In the genomic region with DNA sequence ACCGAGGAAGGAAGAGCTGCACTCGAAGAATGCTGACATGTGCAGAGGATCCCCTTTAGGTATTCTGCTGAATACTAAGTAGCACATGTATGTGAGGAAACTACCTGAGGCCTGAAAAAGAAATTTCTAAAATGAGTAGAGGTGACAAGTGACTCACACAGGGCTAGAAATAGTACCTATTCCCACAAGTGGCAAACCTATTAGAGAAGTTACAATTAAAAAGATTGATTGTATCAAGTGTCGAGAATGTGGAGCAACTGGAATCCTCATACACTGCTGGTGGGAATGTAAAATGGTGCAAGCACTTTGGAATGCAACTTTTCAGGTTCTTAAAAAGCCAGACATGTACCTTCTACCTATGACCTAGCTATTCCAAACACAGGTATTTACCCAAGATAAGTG, we compare ENCODE assay signal across 24 cellular contexts. TPM values are rescaled to one million over a fixed set of nuclear protein-coding genes. Genes with fewer than 3 reads are reported as not detected.
A peak's percentile ranks its signal among the peaks of the same experiment; 100 is the strongest.
DNase-seq lines count a peak whose midpoint lies in the region; ATAC-seq and TF ChIP-seq lines count a peak whose summit lies in the region.
"Had no signal": no experiment of that assay in that cellular context is flagged by ENCODE, and none has a peak within 500 bp of the region (broad histone marks: within the 10 kb centered on the region; RNA-seq: fewer than 3 reads in every experiment).

No MANE protein-coding gene starts in this region.

- no peak overlapping the region for H2AFZ ChIP-seq in mammary epithelial cell (ENCODE audit: low read depth, low read length)

- no peaks in the 10 kb centered on the region for H3K27me3 Mint-ChIP-seq in MCF 10A (ENCODE audit: insufficient read depth, unreplicated experiment)
- H3K27me3 Mint-ChIP-seq: activated naive CD4-positive, alpha-beta T cell treated with anti-CD3 and anti-CD28 coated beads, Interleukin-2, amount 50 U/mL, for 24 hours; central memory CD8-positive, alpha-beta T cell had no signal

- no peaks in the 10 kb centered on the region for H3K36me3 Mint-ChIP-seq in MCF 10A (ENCODE audit: insufficient read depth, unreplicated experiment)
- H3K36me3 Mint-ChIP-seq: activated naive CD4-positive, alpha-beta T cell treated with anti-CD3 and anti-CD28 coated beads, Interleukin-2, amount 50 U/mL, for 24 hours had no signal

- DNase-seq in mammary epithelial cell (peak; percentile 78), MCF 10A (ENCODE audit: unreplicated experiment) (no peak), epithelial cell of esophagus (ENCODE audit: low read depth) (peak; percentile 96), lower lobe of right lung (no peak), upper lobe of right lung (no peak), CD1c-positive myeloid dendritic cell (ENCODE audit: extremely low spot score) (no peak)
- DNase-seq in activated CD8-positive, alpha-beta memory T cell treated with anti-CD3 and anti-CD28 coated beads for 24 hours, result no peak
- DNase-seq: activated CD4-positive, CD25-positive, alpha-beta regulatory T cell; activated T-cell treated with anti-CD3 and anti-CD28 coated beads, Interleukin-2, amount 50 U/mL, for 4 hours; aorta; BE2C; KBM-7; left ventricle myocardium inferior; NCI-H1048; NCI-H2029 treated with DMSO at 0.1 percent for 48 hours; NCI-H446; stimulated activated CD4-positive, alpha-beta T cell treated with anti-CD3 and anti-CD28 coated beads, Interleukin-12 subunit alpha, Interleukin-12 subunit beta, amount 100 ng/mL, for 4 hours; T-helper 9 cell had no signal

- TF ChIP-seq CTCF in mammary epithelial cell (conservative IDR thresholded peaks at IDR 0.05 in 1 of 2, IDR thresholded peaks at IDR 0.05 in 1 of 2; ENCODE audit: extremely low read depth in 1 of 2, insufficient read depth in 1 of 2, low read depth in 1 of 2, low read length in 2 of 2) (no peak), MCF 10A (IDR thresholded peaks at IDR 0.05; ENCODE audit: unreplicated experiment) (no peak), epithelial cell of esophagus (IDR thresholded peaks at IDR 0.05; ENCODE audit: insufficient read depth, low read depth, low read length, missing control alignments) (no peak), lower lobe of right lung (IDR thresholded peaks at IDR 0.05) (no peak), upper lobe of right lung (IDR thresholded peaks at IDR 0.05) (no peak)

- dilution Hi-C loops in mammary epithelial cell (cut with HindIII; ENCODE audit: low sequenced_read_pairs), result no loop called here

- in situ Hi-C loops in mammary epithelial cell (cut with MboI; ENCODE audit: low sequenced_read_pairs in 2 of 2), result no loop called here

- no peaks in the 10 kb centered on the region for H3K36me3 ChIP-seq in mammary epithelial cell (ENCODE audit: insufficient read depth, low read length)
- no peaks in the 10 kb centered on the region for H3K36me3 ChIP-seq in lower lobe of right lung
- H3K36me3 ChIP-seq in upper lobe of right lung, result no peaks in the 10 kb centered on the region
- H3K36me3 ChIP-seq: BE2C, esophagus muscularis mucosa, gastroesophageal sphincter, left ventricle myocardium inferior had no signal

- ATAC-seq in lower lobe of right lung, result peak; percentile 92 to 97
- ATAC-seq in upper lobe of right lung, result peak; percentile 89
- no peak for ATAC-seq in GM19452 (IDR thresholded peaks at IDR 0.05; ENCODE audit: unreplicated experiment)
- ATAC-seq: A549; activated T-cell treated with anti-CD3 and anti-CD28 coated beads, Interleukin-2, amount 50 U/mL, for 4 hours; gastroesophageal sphincter had no signal

- H3K4me1 ChIP-seq in mammary epithelial cell (ENCODE audit: insufficient read depth, low read length) (peaks cover 5% of the 10 kb centered on the region), lower lobe of right lung (no peaks in the 10 kb centered on the region), upper lobe of right lung (no peaks in the 10 kb centered on the region)
- H3K4me1 ChIP-seq: A549, BE2C, esophagus muscularis mucosa, gastroesophageal sphincter, left ventricle myocardium inferior had no signal

- no peaks in the 10 kb centered on the region for H3K4me1 Mint-ChIP-seq in MCF 10A (ENCODE audit: insufficient read depth, unreplicated experiment)
- H3K4me1 Mint-ChIP-seq: activated naive CD4-positive, alpha-beta T cell treated with anti-CD3 and anti-CD28 coated beads, Interleukin-2, amount 50 U/mL, for 24 hours; central memory CD8-positive, alpha-beta T cell had no signal

- POLR2A ChIA-PET in MCF 10A (lab: Yijun Ruan, JAX), result interaction anchor here (0.8 kb wide), 1 partner anchor 15 kb away, joined by 3 read pairs; no protein-coding TSS in a partner anchor

- H3K9ac ChIP-seq in mammary epithelial cell (ENCODE audit: insufficient read depth, low read length), result no peak overlapping the region

- H3K9me3 ChIP-seq in mammary epithelial cell (replicated peaks; ENCODE audit: insufficient read depth, low read length), result no peaks in the 10 kb centered on the region
- no peaks in the 10 kb centered on the region for H3K9me3 ChIP-seq in lower lobe of right lung
- no peaks in the 10 kb centered on the region for H3K9me3 ChIP-seq in upper lobe of right lung
- H3K9me3 ChIP-seq: A549, BE2C, esophagus muscularis mucosa, gastroesophageal sphincter, left ventricle myocardium inferior had no signal

- H3K4me3 ChIP-seq in mammary epithelial cell (replicated peaks in 1 of 3; ENCODE audit: insufficient read depth in 1 of 3, low read depth in 2 of 3, low read length in 3 of 3) (no peak overlapping the region), epithelial cell of esophagus (ENCODE audit: low read length) (no peak overlapping the region), lower lobe of right lung (no peak overlapping the region), upper lobe of right lung (no peak overlapping the region)
- H3K4me3 ChIP-seq: A549, esophagus muscularis mucosa, gastroesophageal sphincter, left ventricle myocardium inferior had no signal

- H3K4me2 ChIP-seq in mammary epithelial cell (ENCODE audit: insufficient read depth, low read depth, low read length), result no peak overlapping the region
- H3K4me2 ChIP-seq: A549 had no signal

- CTCF ChIA-PET in mammary epithelial cell (lab: Charles Lee; ENCODE audit: low non-redundant PET), result no interaction called here
- CTCF ChIA-PET in MCF 10A (lab: Yijun Ruan, JAX), result no interaction called here

- no peak overlapping the region for H3K27ac ChIP-seq in mammary epithelial cell (ENCODE audit: insufficient read depth, low read depth, low read length)
- H3K27ac ChIP-seq in lower lobe of right lung, result no peak overlapping the region
- no peak overlapping the region for H3K27ac ChIP-seq in upper lobe of right lung
- H3K27ac ChIP-seq: A549, esophagus muscularis mucosa, gastroesophageal sphincter, left ventricle myocardium inferior had no signal

- H4K20me1 ChIP-seq in mammary epithelial cell (ENCODE audit: insufficient read depth, low read length), result no peaks in the 10 kb centered on the region

- WGBS in mammary epithelial cell (ENCODE audit: low coverage, missing lambda C conversion rate), result 59% methylated on average over 3 of the region's 3 CpGs

- H3K27ac Mint-ChIP-seq in MCF 10A (ENCODE audit: low read depth, unreplicated experiment), result no peak overlapping the region
- H3K27ac Mint-ChIP-seq: activated naive CD4-positive, alpha-beta T cell treated with anti-CD3 and anti-CD28 coated beads, Interleukin-2, amount 50 U/mL, for 24 hours had no signal

- intact Hi-C loops in mammary epithelial cell (cut with micrococcal nuclease) (no loop called here), MCF 10A (cut with micrococcal nuclease) (no loop called here), lower lobe of right lung (cut with DNase I) (no loop called here), upper lobe of right lung (cut with DNase I) (no loop called here)

- peaks cover 11% of the 10 kb centered on the region for H3K9me3 Mint-ChIP-seq in MCF 10A (ENCODE audit: unreplicated experiment)

- BruUV-seq in mammary epithelial cell (replicated peaks; lab: Mats Ljungman, UMichigan) (no TSS peak), MCF 10A (replicated peaks; lab: Mats Ljungman, UMichigan) (no TSS peak)

- no peak overlapping the region for H3K4me3 Mint-ChIP-seq in MCF 10A (ENCODE audit: unreplicated experiment)
- H3K4me3 Mint-ChIP-seq: activated naive CD4-positive, alpha-beta T cell treated with anti-CD3 and anti-CD28 coated beads, Interleukin-2, amount 50 U/mL, for 24 hours; activated T-cell treated with anti-CD3 and anti-CD28 coated beads, Interleukin-2, amount 50 U/mL, for 4 hours; central memory CD8-positive, alpha-beta T cell had no signal

- H3K79me2 ChIP-seq in mammary epithelial cell (ENCODE audit: insufficient read depth, low read length), result no peaks in the 10 kb centered on the region

- H3K27me3 ChIP-seq in mammary epithelial cell (ENCODE audit: insufficient read depth, low read length) (no peaks in the 10 kb centered on the region), lower lobe of right lung (ENCODE audit: low read depth) (no peaks in the 10 kb centered on the region), upper lobe of right lung (no peaks in the 10 kb centered on the region)
- H3K27me3 ChIP-seq: BE2C, esophagus muscularis mucosa, gastroesophageal sphincter had no signal

RNA-seq across cellular contexts. Expression of gene CCSER1, which starts 47.4 kb away (rescaled TPM):
- total RNA-seq in mammary epithelial cell (10 to 100 TPM in 1 of 2 donors, under 1 TPM in 1; 0.26 to 12.0 TPM), MCF 10A (2022) (0.63 and 0.74 TPM in 2 replicates), lower lobe of right lung (8.4 TPM), upper lobe of right lung (7.4 TPM)
- 0.03 TPM for polyA plus RNA-seq in mammary epithelial cell
- polyA minus RNA-seq in mammary epithelial cell, result not detected

Comparison
In these comparisons a context has a peak if more than half of its experiments do, and no peak if none do; other contexts are left out.
1. DNase-seq: peak in mammary epithelial cell (single experiment) and epithelial cell of esophagus (single experiment); none in MCF 10A (single experiment), lower lobe of right lung (single experiment), upper lobe of right lung (single experiment), CD1c-positive myeloid dendritic cell (single experiment) and activated CD8-positive, alpha-beta memory T cell treated with anti-CD3 and anti-CD28 coated beads for 24 hours (single experiment).